In genomic region chr4:114264877-114265291, GRCh38 we compare ENCODE assay signal across 20 cellular contexts.
DNase-seq lines count a peak whose midpoint lies in the region; ATAC-seq and TF ChIP-seq lines count a peak whose summit lies in the region.
"Had no signal": no experiment of that assay in that cellular context is flagged by ENCODE, and none has a peak within 500 bp of the region (broad histone marks: within the 10 kb centered on the region; RNA-seq: fewer than 3 reads in every experiment).

No MANE protein-coding gene starts in this region.

- no peaks in the 10 kb centered on the region for H4K20me1 ChIP-seq in mammary epithelial cell (ENCODE audit: insufficient read depth, low read length)

- no peaks in the 10 kb centered on the region for H3K79me2 ChIP-seq in mammary epithelial cell (ENCODE audit: insufficient read depth, low read length)

- CTCF ChIA-PET in mammary epithelial cell (lab: Charles Lee; ENCODE audit: low non-redundant PET): no interaction called here

- WGBS in mammary epithelial cell (ENCODE audit: low coverage, missing lambda C conversion rate): 14% methylated on average over 1 of the region's 1 CpG

- intact Hi-C loops in mammary epithelial cell (cut with micrococcal nuclease): no loop called here
- intact Hi-C loops in tibial artery (cut with DNase I; ENCODE audit: low total_unique reads): no loop called here

- H3K27ac ChIP-seq in mammary epithelial cell (ENCODE audit: insufficient read depth, low read depth, low read length) (peak overlapping the region; percentile 88), tibial artery (peak overlapping the region; percentile 8 to 23)
- H3K27ac ChIP-seq: C4-2B, neutrophil had no signal

- ATAC-seq in HG03565 (IDR thresholded peaks at IDR 0.05; ENCODE audit: unreplicated experiment): no peak
- ATAC-seq in GM21381 (IDR thresholded peaks at IDR 0.05; ENCODE audit: unreplicated experiment): no peak
- ATAC-seq: activated CD4-positive, alpha-beta T cell treated with anti-CD3 and anti-CD28 coated beads for 36 hours had no signal

- H3K9me3 ChIP-seq in mammary epithelial cell (replicated peaks; ENCODE audit: insufficient read depth, low read length) (peaks cover 2% of the 10 kb centered on the region), tibial artery (no peaks in the 10 kb centered on the region)
- H3K9me3 ChIP-seq: neutrophil had no signal

- H3K36me3 ChIP-seq in mammary epithelial cell (ENCODE audit: insufficient read depth, low read length) (no peaks in the 10 kb centered on the region), tibial artery (no peaks in the 10 kb centered on the region)
- H3K36me3 ChIP-seq: neutrophil had no signal

- H3K4me2 ChIP-seq in mammary epithelial cell (ENCODE audit: insufficient read depth, low read depth, low read length): peak overlapping the region; percentile 58

- H3K4me1 ChIP-seq in mammary epithelial cell (ENCODE audit: insufficient read depth, low read length) (peaks cover 20% of the 10 kb centered on the region), tibial artery (peaks cover 0 to 22% (median 2%) of the 10 kb centered on the region in 4 donors)

- H3K27me3 ChIP-seq in mammary epithelial cell (ENCODE audit: insufficient read depth, low read length) (no peaks in the 10 kb centered on the region), tibial artery (no peaks in the 10 kb centered on the region)
- H3K27me3 ChIP-seq: neutrophil had no signal

- dilution Hi-C loops in mammary epithelial cell (cut with HindIII; ENCODE audit: low sequenced_read_pairs): no loop called here

- H3K4me3 ChIP-seq in mammary epithelial cell (replicated peaks in 1 of 3; ENCODE audit: insufficient read depth in 1 of 3, low read depth in 2 of 3, low read length in 3 of 3): peak overlapping the region in 1 of 3 experiments; percentile 0
- H3K4me3 ChIP-seq in tibial artery: no peak overlapping the region
- H3K4me3 ChIP-seq: coronary artery had no signal

- BruUV-seq in mammary epithelial cell (replicated peaks; lab: Mats Ljungman, UMichigan): TSS peak; percentile 59

- peak overlapping the region; percentile 23 for H2AFZ ChIP-seq in mammary epithelial cell (ENCODE audit: low read depth, low read length)

- H3K9ac ChIP-seq in mammary epithelial cell (ENCODE audit: insufficient read depth, low read length): peak overlapping the region; percentile 30

- DNase-seq in HT-29 (ENCODE audit: low spot score) (peak; percentile 76), mammary epithelial cell (peak; percentile 97), kidney tubule cell (ENCODE audit: low spot score) (peak; percentile 62), tibial artery (no peak), NCI-H2029 treated with DMSO at 0.1 percent for 48 hours (lab: John Stamatoyannopoulos, UW) (no peak)
- DNase-seq: activated CD4-positive, alpha-beta T cell treated with anti-CD3 and anti-CD28 coated beads for 36 hours; activated CD8-positive, alpha-beta memory T cell treated with anti-CD3 and anti-CD28 coated beads, Interleukin-2, amount 50 U/mL, for 4 hours; anterior cingulate cortex; GOT3; islet precursor cell; Karpas-422; NCI-H146; NCI-H345; stimulated activated CD4-positive, alpha-beta T cell treated with anti-CD3 and anti-CD28 coated beads, Interleukin-4, amount 100 ng/mL, for 1 hour; stimulated activated CD8-positive, alpha-beta memory T cell treated with anti-CD3 and anti-CD28 coated beads, Interleukin-4, amount 100 ng/mL, for 48 hours had no signal

- in situ Hi-C loops in mammary epithelial cell (cut with MboI; ENCODE audit: low sequenced_read_pairs in 2 of 2): no loop called here

- TF ChIP-seq CTCF in mammary epithelial cell (conservative IDR thresholded peaks at IDR 0.05 in 1 of 2, IDR thresholded peaks at IDR 0.05 in 1 of 2; ENCODE audit: extremely low read depth in 1 of 2, insufficient read depth in 1 of 2, low read depth in 1 of 2, low read length in 2 of 2) (no peak), tibial artery (IDR thresholded peaks at IDR 0.05) (no peak)

Comparison
In these comparisons a context has a peak if more than half of its experiments do, and no peak if none do; other contexts are left out.
1. DNase-seq: peak in HT-29 (single experiment), mammary epithelial cell (single experiment) and kidney tubule cell (single experiment); none in tibial artery (0 of 2) and NCI-H2029 treated with DMSO at 0.1 percent for 48 hours (single experiment).